ENCODE assay signal across 9 cellular contexts in the genomic region with DNA sequence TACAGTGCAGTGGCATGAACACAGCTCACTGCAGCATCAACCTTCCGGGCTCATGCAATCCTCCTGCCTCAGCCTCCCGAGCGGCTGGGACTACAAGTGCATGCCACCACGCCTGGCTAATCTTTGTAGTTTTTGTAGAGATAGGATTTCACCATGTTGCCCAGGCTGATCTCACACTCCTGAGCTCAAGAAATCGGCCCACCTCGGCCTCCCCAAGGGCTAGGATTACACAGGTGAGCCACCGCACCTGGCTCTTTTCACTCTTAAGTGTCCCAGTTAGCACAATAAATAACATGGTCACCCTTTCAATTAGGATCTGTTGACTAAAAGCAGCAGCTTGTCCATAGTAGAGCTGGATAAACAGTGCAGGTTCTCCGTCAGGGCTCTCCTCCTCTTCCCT. TPM values are rescaled to one million over a fixed set of nuclear protein-coding genes. Genes with fewer than 3 reads are reported as not detected.
DNase-seq lines count a peak whose midpoint lies in the region; ATAC-seq, FAIRE-seq and TF ChIP-seq lines count a peak whose summit lies in the region.
"Had no signal": no experiment of that assay in that cellular context is flagged by ENCODE, and none has a peak within 500 bp of the region (broad histone marks: within the 10 kb centered on the region; RNA-seq: fewer than 3 reads in every experiment).

No MANE protein-coding gene starts in this region.

- CTCF ChIA-PET in Caco-2 (lab: Charles Lee): no interaction called here

- no peak for DNase-seq in Caco-2
- no peak for DNase-seq in MM.1S
- DNase-seq in astrocyte (ENCODE audit: low read depth): no peak
- no peak for DNase-seq in naive B cell
- DNase-seq in H54 (ENCODE audit: insufficient read length, low spot score): no peak
- no peak for DNase-seq in NCI-H2227 treated with DMSO at 0.1 percent for 48 hours (lab: John Stamatoyannopoulos, UW)
- DNase-seq in Right ventricle myocardium superior: no peak
- DNase-seq: hippocampal formation had no signal

- peak overlapping the region; percentile 83 for H3K4me3 Mint-ChIP-seq in Caco-2 (ENCODE audit: unreplicated experiment)
- peak overlapping the region; percentile 96 for H3K4me3 Mint-ChIP-seq in astrocyte (ENCODE audit: unreplicated experiment)
- H3K4me3 Mint-ChIP-seq in naive B cell: peak overlapping the region; percentile 92 to 98 (median 96)

- ATAC-seq in naive B cell (ENCODE audit: low read depth in 2 of 2) (no peak), HG03442 (IDR thresholded peaks at IDR 0.05; ENCODE audit: unreplicated experiment) (no peak), Right ventricle myocardium superior (ENCODE audit: poor library complexity) (no peak)

- H3K79me2 ChIP-seq in MM.1S (ENCODE audit: low read length): peaks cover 77% of the 10 kb centered on the region
- H3K79me2 ChIP-seq in astrocyte (ENCODE audit: insufficient read depth, low read length): peaks cover 65% of the 10 kb centered on the region

- H3K4me1 ChIP-seq in Caco-2 (peaks cover 10% of the 10 kb centered on the region), MM.1S (ENCODE audit: low read length) (peaks cover 32% of the 10 kb centered on the region), astrocyte (ENCODE audit: insufficient read depth, low read length) (peaks cover 14% of the 10 kb centered on the region)

- H2AFZ ChIP-seq in MM.1S (ENCODE audit: low read length): no peak overlapping the region
- no peak overlapping the region for H2AFZ ChIP-seq in astrocyte (ENCODE audit: low read depth, low read length)

- FAIRE-seq in astrocyte (lab: Jason Lieb, UNC) (no peak), H54 (lab: Jason Lieb, UNC) (no peak)

- H3K27me3 ChIP-seq in Caco-2 (replicated peaks; ENCODE audit: control insufficient read depth, insufficient read depth, low read length) (no peaks in the 10 kb centered on the region), MM.1S (replicated peaks; ENCODE audit: insufficient read depth, low read length) (no peaks in the 10 kb centered on the region), astrocyte (ENCODE audit: insufficient read depth, low read length) (no peaks in the 10 kb centered on the region)

- intact Hi-C loops in Caco-2 (cut with micrococcal nuclease; ENCODE audit: unreplicated experiment): no loop called here
- intact Hi-C loops in Right ventricle myocardium superior (cut with DNase I): no loop called here

- H3K4me1 Mint-ChIP-seq in Caco-2 (ENCODE audit: low read depth, unreplicated experiment) (peaks cover 21% of the 10 kb centered on the region), astrocyte (ENCODE audit: low read depth, unreplicated experiment) (peaks cover 2% of the 10 kb centered on the region), naive B cell (peaks cover 29 to 58% (median 57%) of the 10 kb centered on the region in 3 donors)

- H3K9me2 ChIP-seq in MM.1S (replicated peaks; ENCODE audit: insufficient read depth, low read length): no peaks in the 10 kb centered on the region

- peak overlapping the region; percentile 95 for H3K4me3 ChIP-seq in Caco-2 (ENCODE audit: low read depth, low read length)
- peak overlapping the region; percentile 92 for H3K4me3 ChIP-seq in MM.1S (ENCODE audit: low read length)
- peak overlapping the region; percentile 88 for H3K4me3 ChIP-seq in astrocyte (ENCODE audit: insufficient read depth, low read depth, low read length)

- no TSS peak for BruUV-seq in Caco-2 (replicated peaks; lab: Mats Ljungman, UMichigan)

- H3K9me3 Mint-ChIP-seq in Caco-2 (ENCODE audit: unreplicated experiment) (no peaks in the 10 kb centered on the region), astrocyte (ENCODE audit: unreplicated experiment) (no peaks in the 10 kb centered on the region), naive B cell (no peaks in the 10 kb centered on the region)

- no peaks in the 10 kb centered on the region for H3K27me3 Mint-ChIP-seq in Caco-2 (ENCODE audit: insufficient read depth, unreplicated experiment)
- no peaks in the 10 kb centered on the region for H3K27me3 Mint-ChIP-seq in astrocyte (ENCODE audit: low read depth, unreplicated experiment)
- H3K27me3 Mint-ChIP-seq in naive B cell: no peaks in the 10 kb centered on the region

- H3K27ac ChIP-seq in MM.1S (ENCODE audit: low read length): peak overlapping the region; percentile 58; the same call in 1 of the 2 replicates
- no peak overlapping the region for H3K27ac ChIP-seq in astrocyte (ENCODE audit: low read depth, low read length)

- peaks cover 12% of the 10 kb centered on the region for H3F3A ChIP-seq in MM.1S (ENCODE audit: insufficient read depth, low read length)

- H3K9ac ChIP-seq in MM.1S (ENCODE audit: low read length) (peak overlapping the region; percentile 96; the same call in 1 of the 2 replicates), astrocyte (ENCODE audit: low read length) (peak overlapping the region; percentile 89)

- no peak for TF ChIP-seq CTCF in Caco-2 (IDR thresholded peaks at IDR 0.05; ENCODE audit: insufficient read depth in 1 of 2, low read depth in 1 of 2, low read length in 1 of 2, severe bottlenecking in 1 of 2, unreplicated experiment in 1 of 2)
- TF ChIP-seq CTCF in MM.1S (IDR thresholded peaks at IDR 0.05; ENCODE audit: low read length): no peak
- no peak for TF ChIP-seq CTCF in astrocyte (IDR thresholded peaks at IDR 0.05; ENCODE audit: insufficient read depth, low read depth, low read length)

- no peaks in the 10 kb centered on the region for H3K9me3 ChIP-seq in Caco-2
- no peaks in the 10 kb centered on the region for H3K9me3 ChIP-seq in MM.1S (replicated peaks; ENCODE audit: insufficient read depth, low read length)
- H3K9me3 ChIP-seq in astrocyte (ENCODE audit: insufficient read depth, low read depth, low read length): no peaks in the 10 kb centered on the region

- TF ChIP-seq POLR2A in H54 (IDR thresholded peaks at IDR 0.05; ENCODE audit: low read depth, low read length): no peak

- POLR2A ChIA-PET in Caco-2 (lab: Charles Lee): no interaction called here

- peak overlapping the region; percentile 89 for H3K27ac Mint-ChIP-seq in Caco-2 (ENCODE audit: unreplicated experiment)
- H3K27ac Mint-ChIP-seq in astrocyte (ENCODE audit: unreplicated experiment): no peak overlapping the region
- peak overlapping the region in 5 of 6 donors; percentile 11 to 96 (median 90) for H3K27ac Mint-ChIP-seq in naive B cell

- peak overlapping the region; percentile 89 for H3K4me2 ChIP-seq in MM.1S (ENCODE audit: low read depth, low read length)
- H3K4me2 ChIP-seq in astrocyte (ENCODE audit: low read length): peak overlapping the region; percentile 91

- H3K36me3 ChIP-seq in Caco-2 (ENCODE audit: control insufficient read depth, insufficient read depth, low read length) (no peaks in the 10 kb centered on the region; the same call in none of the 2 replicates), MM.1S (replicated peaks; ENCODE audit: insufficient read depth, low read length) (no peaks in the 10 kb centered on the region; the same call in 1 of the 2 replicates), astrocyte (ENCODE audit: insufficient read depth, low read length) (no peaks in the 10 kb centered on the region)

- H3K36me3 Mint-ChIP-seq in Caco-2 (ENCODE audit: insufficient read depth, unreplicated experiment): peaks cover 9% of the 10 kb centered on the region
- peaks cover 2% of the 10 kb centered on the region for H3K36me3 Mint-ChIP-seq in astrocyte (ENCODE audit: low read depth, unreplicated experiment)
- H3K36me3 Mint-ChIP-seq in naive B cell: no peaks in the 10 kb centered on the region

- H4K20me1 ChIP-seq in MM.1S (ENCODE audit: insufficient read depth, low read length) (no peaks in the 10 kb centered on the region), astrocyte (ENCODE audit: insufficient read depth, low read length) (peaks cover 8% of the 10 kb centered on the region)

RNA-seq across cellular contexts. Expression of gene CDK5RAP2, which starts 1.4 kb away (rescaled TPM):
- 68.2 and 71.3 TPM in 2 replicates for total RNA-seq in Caco-2 (2022)
- total RNA-seq in astrocyte: 26.6 and 36.3 TPM in 2 replicates
- 10 to 100 TPM; 10.5 to 45.0 (median 26.7) TPM for polyA plus RNA-seq in naive B cell (ENCODE audit: low read depth in 6 of 6)
- total RNA-seq in Right ventricle myocardium superior: 74.0 TPM
